1 cellular context compared by ENCODE assay signal in the genomic region with DNA sequence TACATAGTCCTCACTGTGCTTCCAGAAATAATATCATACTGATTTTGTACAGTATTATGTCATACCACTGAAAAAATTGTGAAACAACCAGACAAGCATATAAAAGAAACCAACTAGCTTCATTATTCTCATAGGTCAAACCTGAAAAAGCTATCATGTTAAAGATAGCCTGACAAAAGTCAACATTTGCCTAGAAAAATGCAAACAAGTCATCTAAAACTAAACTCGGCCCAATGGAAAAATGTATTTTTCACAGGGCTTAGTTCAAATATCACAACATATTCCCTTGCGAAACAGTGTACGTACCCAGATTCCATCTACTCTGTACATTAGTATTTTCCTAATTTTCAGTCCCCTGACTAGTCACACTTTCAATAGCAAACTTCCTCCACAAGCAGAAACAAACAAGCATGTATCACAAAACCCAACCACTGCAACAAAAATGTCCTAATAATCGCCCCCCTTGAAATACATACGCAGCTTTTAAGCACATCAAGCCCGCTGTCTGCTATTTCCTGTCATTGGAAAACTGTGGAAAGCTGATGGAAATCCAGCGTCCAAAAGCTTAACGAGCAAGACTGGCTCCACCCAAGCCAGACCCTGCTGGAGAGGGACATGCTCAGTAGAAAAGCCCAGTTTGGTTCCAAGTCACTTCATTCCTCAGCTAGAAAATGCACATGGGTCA.
TF ChIP-seq lines count a peak whose summit lies in the region.

No MANE protein-coding gene starts in this region.

TF ChIP-seq in HEK293, 187 proteins besides CTCF, POLR2A, EP300 and RAD21 (continued from another document):
- TF ChIP-seq, protein P1, sequence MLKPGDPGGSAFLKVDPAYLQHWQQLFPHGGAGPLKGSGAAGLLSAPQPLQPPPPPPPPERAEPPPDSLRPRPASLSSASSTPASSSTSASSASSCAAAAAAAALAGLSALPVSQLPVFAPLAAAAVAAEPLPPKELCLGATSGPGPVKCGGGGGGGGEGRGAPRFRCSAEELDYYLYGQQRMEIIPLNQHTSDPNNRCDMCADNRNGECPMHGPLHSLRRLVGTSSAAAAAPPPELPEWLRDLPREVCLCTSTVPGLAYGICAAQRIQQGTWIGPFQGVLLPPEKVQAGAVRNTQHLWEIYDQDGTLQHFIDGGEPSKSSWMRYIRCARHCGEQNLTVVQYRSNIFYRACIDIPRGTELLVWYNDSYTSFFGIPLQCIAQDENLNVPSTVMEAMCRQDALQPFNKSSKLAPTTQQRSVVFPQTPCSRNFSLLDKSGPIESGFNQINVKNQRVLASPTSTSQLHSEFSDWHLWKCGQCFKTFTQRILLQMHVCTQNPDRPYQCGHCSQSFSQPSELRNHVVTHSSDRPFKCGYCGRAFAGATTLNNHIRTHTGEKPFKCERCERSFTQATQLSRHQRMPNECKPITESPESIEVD (tag by site-specific recombination; IDR thresholded peaks at IDR 0.05): peak; percentile 79
- TF ChIP-seq, protein P2, sequence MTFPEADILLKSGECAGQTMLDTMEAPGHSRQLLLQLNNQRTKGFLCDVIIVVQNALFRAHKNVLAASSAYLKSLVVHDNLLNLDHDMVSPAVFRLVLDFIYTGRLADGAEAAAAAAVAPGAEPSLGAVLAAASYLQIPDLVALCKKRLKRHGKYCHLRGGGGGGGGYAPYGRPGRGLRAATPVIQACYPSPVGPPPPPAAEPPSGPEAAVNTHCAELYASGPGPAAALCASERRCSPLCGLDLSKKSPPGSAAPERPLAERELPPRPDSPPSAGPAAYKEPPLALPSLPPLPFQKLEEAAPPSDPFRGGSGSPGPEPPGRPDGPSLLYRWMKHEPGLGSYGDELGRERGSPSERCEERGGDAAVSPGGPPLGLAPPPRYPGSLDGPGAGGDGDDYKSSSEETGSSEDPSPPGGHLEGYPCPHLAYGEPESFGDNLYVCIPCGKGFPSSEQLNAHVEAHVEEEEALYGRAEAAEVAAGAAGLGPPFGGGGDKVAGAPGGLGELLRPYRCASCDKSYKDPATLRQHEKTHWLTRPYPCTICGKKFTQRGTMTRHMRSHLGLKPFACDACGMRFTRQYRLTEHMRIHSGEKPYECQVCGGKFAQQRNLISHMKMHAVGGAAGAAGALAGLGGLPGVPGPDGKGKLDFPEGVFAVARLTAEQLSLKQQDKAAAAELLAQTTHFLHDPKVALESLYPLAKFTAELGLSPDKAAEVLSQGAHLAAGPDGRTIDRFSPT (tag by site-specific recombination; IDR thresholded peaks at IDR 0.05): no peak
- TF ChIP-seq ZNF514 (tag by site-specific recombination; IDR thresholded peaks at IDR 0.05) (no peak), ZNF140 (tag by site-specific recombination; IDR thresholded peaks at IDR 0.05) (no peak), ZNF600 (tag by site-specific recombination; IDR thresholded peaks at IDR 0.05) (0 out of 2 replicates have a peak, but pooled peaks have one; percentile 20), ZNF114 (tag by site-specific recombination; IDR thresholded peaks at IDR 0.05) (no peak), TRIM28 (IDR thresholded peaks at IDR 0.05; ENCODE audit: borderline replicate concordance, low read length) (0 out of 2 replicates have a peak, but pooled peaks have one; percentile 47), ZSCAN30 (tag by site-specific recombination; IDR thresholded peaks at IDR 0.05) (no peak)
